In the genomic region with DNA sequence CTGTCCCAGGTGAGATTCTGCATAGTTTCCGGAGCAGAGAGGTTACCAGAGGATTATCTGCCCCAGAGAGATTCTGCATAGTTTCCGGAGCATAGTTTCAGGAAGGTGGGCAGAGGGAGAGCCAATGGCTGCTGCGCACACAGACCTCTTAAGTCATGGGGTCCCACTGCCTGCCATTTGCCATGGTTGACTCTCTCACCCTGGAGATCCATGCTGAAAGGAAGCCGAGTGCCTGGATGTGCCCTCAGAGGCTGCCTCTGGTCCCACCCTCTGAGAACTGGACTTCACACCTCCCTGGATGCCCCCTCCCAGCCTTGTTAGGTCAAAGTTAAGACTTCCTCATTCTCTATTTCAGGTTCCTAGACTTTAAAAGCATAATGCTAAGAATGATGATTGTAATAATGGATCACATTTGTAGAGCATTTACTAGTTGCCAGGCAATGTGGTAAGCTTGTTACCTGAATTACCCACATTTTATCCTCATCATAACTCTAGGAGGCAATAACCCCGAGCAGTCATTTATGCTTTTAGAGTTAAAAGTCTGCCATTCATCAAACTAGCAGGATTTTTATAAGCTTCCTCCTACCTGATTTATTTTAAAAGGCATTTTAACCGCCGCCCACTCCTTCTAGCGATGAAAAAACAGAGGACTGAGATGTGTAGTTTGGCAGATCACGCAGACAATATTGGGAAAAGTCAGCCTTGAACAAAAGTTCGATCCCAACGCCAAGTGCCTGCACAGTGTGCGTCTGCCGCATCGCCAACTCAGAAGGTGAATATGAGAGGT, we compare ENCODE assay signal across 11 cellular contexts. TPM values are rescaled to one million over a fixed set of nuclear protein-coding genes. Genes with fewer than 3 reads are reported as not detected.
DNase-seq lines count a peak whose midpoint lies in the region; ATAC-seq and TF ChIP-seq lines count a peak whose summit lies in the region.
"Had no signal": no experiment of that assay in that cellular context is flagged by ENCODE, and none has a peak within 500 bp of the region (broad histone marks: within the 10 kb centered on the region; RNA-seq: fewer than 3 reads in every experiment).

No MANE protein-coding gene starts in this region.

- H3K27ac ChIP-seq in CD8-positive, alpha-beta T cell (ENCODE audit: low read depth, low read length): peak overlapping the region; percentile 51
- peak overlapping the region; percentile 69 for H3K27ac ChIP-seq in naive thymus-derived CD4-positive, alpha-beta T cell (ENCODE audit: low read depth, low read length)
- H3K27ac ChIP-seq: prostate gland had no signal

- H3K27me3 Mint-ChIP-seq in CD8-positive, alpha-beta T cell (ENCODE audit: low read depth): no peaks in the 10 kb centered on the region
- H3K27me3 Mint-ChIP-seq in IgD-negative memory B cell: no peaks in the 10 kb centered on the region
- no peaks in the 10 kb centered on the region for H3K27me3 Mint-ChIP-seq in activated T-helper 17 cell treated with anti-CD3 and anti-CD28 coated beads, Interleukin-2, amount 50 U/mL, for 72 hours
- H3K27me3 Mint-ChIP-seq in naive thymus-derived CD4-positive, alpha-beta T cell: no peaks in the 10 kb centered on the region

- peaks cover 50% of the 10 kb centered on the region for H3K36me3 ChIP-seq in CD8-positive, alpha-beta T cell (ENCODE audit: insufficient read depth, low read length)
- peaks cover 32 to 57% (median 52%) of the 10 kb centered on the region in 3 experiments for H3K36me3 ChIP-seq in naive thymus-derived CD4-positive, alpha-beta T cell (ENCODE audit: control insufficient read depth in 2 of 3, insufficient read depth in 3 of 3, low read length in 3 of 3)

- H3K9me3 ChIP-seq in CD8-positive, alpha-beta T cell (ENCODE audit: low read length): no peaks in the 10 kb centered on the region
- no peaks in the 10 kb centered on the region for H3K9me3 ChIP-seq in naive thymus-derived CD4-positive, alpha-beta T cell (ENCODE audit: control insufficient read depth in 2 of 3, low read length in 3 of 3)
- H3K9me3 ChIP-seq: prostate gland had no signal

- H3K4me3 Mint-ChIP-seq in CD8-positive, alpha-beta T cell: peak overlapping the region; percentile 69
- H3K4me3 Mint-ChIP-seq in IgD-negative memory B cell: peak overlapping the region; percentile 73 to 94 (median 92)
- H3K4me3 Mint-ChIP-seq in activated T-helper 17 cell treated with anti-CD3 and anti-CD28 coated beads, Interleukin-2, amount 50 U/mL, for 72 hours: peak overlapping the region; percentile 55
- H3K4me3 Mint-ChIP-seq in naive thymus-derived CD4-positive, alpha-beta T cell: peak overlapping the region; percentile 58 to 81 (median 69)
- H3K4me3 Mint-ChIP-seq: CD14-positive monocyte had no signal

- peaks cover 68% of the 10 kb centered on the region for H3K4me1 Mint-ChIP-seq in CD8-positive, alpha-beta T cell (ENCODE audit: low read depth)
- peaks cover 38 to 43% (median 40%) of the 10 kb centered on the region in 3 donors for H3K4me1 Mint-ChIP-seq in IgD-negative memory B cell
- peaks cover 39% of the 10 kb centered on the region for H3K4me1 Mint-ChIP-seq in activated T-helper 17 cell treated with anti-CD3 and anti-CD28 coated beads, Interleukin-2, amount 50 U/mL, for 72 hours
- peaks cover 24 to 81% (median 70%) of the 10 kb centered on the region in 7 donors for H3K4me1 Mint-ChIP-seq in naive thymus-derived CD4-positive, alpha-beta T cell

- H3K4me1 ChIP-seq in CD8-positive, alpha-beta T cell (ENCODE audit: insufficient read depth, low read length): peaks cover 30% of the 10 kb centered on the region
- peaks cover 0 to 21% of the 10 kb centered on the region in 2 donors for H3K4me1 ChIP-seq in naive thymus-derived CD4-positive, alpha-beta T cell (ENCODE audit: control insufficient read depth in 2 of 2, insufficient read depth in 2 of 2, low read length in 2 of 2)
- H3K4me1 ChIP-seq: prostate gland had no signal

- peak overlapping the region; percentile 94 for H3K27ac Mint-ChIP-seq in CD8-positive, alpha-beta T cell
- peak overlapping the region; percentile 94 to 98 (median 95) for H3K27ac Mint-ChIP-seq in IgD-negative memory B cell
- peak overlapping the region; percentile 65 for H3K27ac Mint-ChIP-seq in activated T-helper 17 cell treated with anti-CD3 and anti-CD28 coated beads, Interleukin-2, amount 50 U/mL, for 72 hours
- peak overlapping the region; percentile 49 to 96 (median 90) for H3K27ac Mint-ChIP-seq in naive thymus-derived CD4-positive, alpha-beta T cell

- DNase-seq in CD8-positive, alpha-beta T cell: no peak
- no peak for DNase-seq in naive thymus-derived CD4-positive, alpha-beta T cell
- DNase-seq in UCSD-AML1 (lab: John Stamatoyannopoulos, UW; ENCODE audit: unreplicated experiment): no peak
- no peak for DNase-seq in NCI-H748 treated with DMSO at 0.1 percent for 48 hours (lab: John Stamatoyannopoulos, UW)
- DNase-seq: mammary epithelial cell, T1000 had no signal

- peak overlapping the region; percentile 9 for H3K4me3 ChIP-seq in CD8-positive, alpha-beta T cell (ENCODE audit: low read depth, low read length)
- H3K4me3 ChIP-seq in naive thymus-derived CD4-positive, alpha-beta T cell (ENCODE audit: low read length): peak overlapping the region; percentile 34
- H3K4me3 ChIP-seq: prostate gland had no signal

- H3K9me3 Mint-ChIP-seq in CD8-positive, alpha-beta T cell: no peaks in the 10 kb centered on the region
- peaks cover 0 to 4% (median 0%) of the 10 kb centered on the region in 3 donors for H3K9me3 Mint-ChIP-seq in IgD-negative memory B cell
- H3K9me3 Mint-ChIP-seq in activated T-helper 17 cell treated with anti-CD3 and anti-CD28 coated beads, Interleukin-2, amount 50 U/mL, for 72 hours: no peaks in the 10 kb centered on the region
- H3K9me3 Mint-ChIP-seq in naive thymus-derived CD4-positive, alpha-beta T cell: no peaks in the 10 kb centered on the region
- H3K9me3 Mint-ChIP-seq: CD14-positive monocyte had no signal

- H3K27me3 ChIP-seq in CD8-positive, alpha-beta T cell (ENCODE audit: insufficient read depth, low read length): no peaks in the 10 kb centered on the region
- no peaks in the 10 kb centered on the region for H3K27me3 ChIP-seq in naive thymus-derived CD4-positive, alpha-beta T cell (ENCODE audit: control insufficient read depth in 2 of 2, insufficient read depth in 2 of 2, low read length in 2 of 2)

- intact Hi-C loops in CD8-positive, alpha-beta T cell (cut with DNase I, micrococcal nuclease): loop anchor here in 1 of 2 experiments (5.0 kb wide), 1 partner anchor 34 kb away; no protein-coding TSS in a partner anchor
- intact Hi-C loops in naive thymus-derived CD4-positive, alpha-beta T cell (cut with micrococcal nuclease): loop anchor here in 1 of 2 donors (1.0 to 5.0 kb wide), 4 partner anchors 10 to 124 kb away; a partner anchor contains a TSS

- POLR2A ChIA-PET in CD8-positive, alpha-beta T cell (lab: Charles Lee): interaction anchor here (0.5 to 3.5 kb wide), 10 partner anchors 9 to 125 kb away, joined by 3 to 13 read pairs (median 6); a partner anchor contains a TSS
- POLR2A ChIA-PET in naive thymus-derived CD4-positive, alpha-beta T cell (lab: Charles Lee): interaction anchor here (0.7 to 5.3 kb wide), 11 partner anchors 9 to 98 kb away, joined by 3 to 32 read pairs (median 11); a partner anchor contains a TSS

- ATAC-seq in CD8-positive, alpha-beta T cell: no peak
- no peak for ATAC-seq in activated T-helper 17 cell treated with anti-CD3 and anti-CD28 coated beads, Interleukin-2, amount 50 U/mL, for 72 hours (replicated peaks)
- ATAC-seq in naive thymus-derived CD4-positive, alpha-beta T cell: no peak
- no peak for ATAC-seq in HG03457 (IDR thresholded peaks at IDR 0.05; ENCODE audit: unreplicated experiment)

- no peak for TF ChIP-seq CTCF in CD8-positive, alpha-beta T cell (IDR thresholded peaks at IDR 0.05)

- peaks cover 77% of the 10 kb centered on the region for H3K36me3 Mint-ChIP-seq in CD8-positive, alpha-beta T cell
- peaks cover 18% of the 10 kb centered on the region for H3K36me3 Mint-ChIP-seq in IgD-negative memory B cell
- peaks cover 96% of the 10 kb centered on the region for H3K36me3 Mint-ChIP-seq in activated T-helper 17 cell treated with anti-CD3 and anti-CD28 coated beads, Interleukin-2, amount 50 U/mL, for 72 hours (ENCODE audit: low read depth)
- peaks cover 41 to 76% (median 63%) of the 10 kb centered on the region in 5 donors for H3K36me3 Mint-ChIP-seq in naive thymus-derived CD4-positive, alpha-beta T cell

- CTCF ChIA-PET in CD8-positive, alpha-beta T cell (lab: Charles Lee): interaction anchor here (0.8 to 1.8 kb wide), 10 partner anchors 10 to 98 kb away, joined by 3 to 9 read pairs (median 4); a partner anchor contains a TSS
- CTCF ChIA-PET in naive thymus-derived CD4-positive, alpha-beta T cell (lab: Charles Lee): interaction anchor here (0.7 to 5.0 kb wide), 8 partner anchors 10 to 165 kb away, joined by 3 to 40 read pairs (median 3); no protein-coding TSS in a partner anchor

RNA-seq across cellular contexts. Expression of a gene that starts 11.9 kb away (rescaled TPM):
- 10 to 100 TPM; 36.0 to 39.1 TPM for total RNA-seq in CD8-positive, alpha-beta T cell
- 20.1 TPM for polyA plus RNA-seq in IgD-negative memory B cell
- 10 to 100 TPM; 11.2 to 66.1 TPM for total RNA-seq in activated T-helper 17 cell treated with anti-CD3 and anti-CD28 coated beads, Interleukin-2, amount 50 U/mL, for 72 hours
- 10 to 100 TPM; 25.1 to 74.4 (median 52.0) TPM for total RNA-seq in naive thymus-derived CD4-positive, alpha-beta T cell
- 10 to 100 TPM; 33.1 to 34.1 TPM for polyA plus RNA-seq in naive thymus-derived CD4-positive, alpha-beta T cell

RNA-seq across cellular contexts. Expression of a gene that starts 49.5 kb away (rescaled TPM):
- 10 to 100 TPM; 48.8 to 50.7 TPM for total RNA-seq in CD8-positive, alpha-beta T cell
- 85.6 TPM for polyA plus RNA-seq in IgD-negative memory B cell
- total RNA-seq in activated T-helper 17 cell treated with anti-CD3 and anti-CD28 coated beads, Interleukin-2, amount 50 U/mL, for 72 hours: 10 to 100 TPM; 33.4 to 67.8 TPM
- 100 to 1,000 TPM in 1 of 5 experiments, 10 to 100 TPM in 4; 43.8 to 108 (median 62.5) TPM for total RNA-seq in naive thymus-derived CD4-positive, alpha-beta T cell
- polyA plus RNA-seq in naive thymus-derived CD4-positive, alpha-beta T cell: 100 to 1,000 TPM; 129 to 135 TPM
